8 cellular contexts compared by ENCODE assay signal in the genomic region with DNA sequence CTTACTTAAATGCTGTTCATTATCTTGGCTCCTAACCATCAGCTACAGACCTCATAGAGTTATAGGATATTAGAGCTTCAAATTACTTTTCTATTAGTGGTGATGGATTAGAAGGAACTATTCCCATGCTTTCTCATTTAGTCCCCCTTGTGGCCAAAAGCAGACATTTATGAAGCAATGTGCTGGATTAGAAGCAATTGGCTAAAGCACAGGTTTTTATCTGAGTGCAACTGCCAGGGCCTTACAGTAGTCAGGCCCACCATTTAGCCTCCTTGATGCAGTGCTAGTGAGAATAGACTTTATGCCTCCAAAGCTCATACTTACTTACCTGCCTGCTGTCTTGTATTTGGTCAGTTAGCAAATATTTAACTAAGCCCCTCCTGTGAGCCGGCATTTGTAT.
DNase-seq lines count a peak whose midpoint lies in the region; ATAC-seq, FAIRE-seq and TF ChIP-seq lines count a peak whose summit lies in the region.

No MANE protein-coding gene starts in this region.

- ATAC-seq in left lung (peak; percentile 57), GM19455 (IDR thresholded peaks at IDR 0.05; ENCODE audit: unreplicated experiment) (no peak), GM19035 (IDR thresholded peaks at IDR 0.05; ENCODE audit: unreplicated experiment) (no peak)
- ATAC-seq in activated naive CD8-positive, alpha-beta T cell treated with anti-CD3 and anti-CD28 coated beads, Interleukin-2, amount 50 U/mL, for 24 hours, result no peak

- DNase-seq in D721Med (ENCODE audit: insufficient read length, low spot score) (no peak), M059J (ENCODE audit: low read depth) (peak; percentile 27), astrocyte of the spinal cord (ENCODE audit: low read depth, low spot score) (peak; percentile 13), left lung (no peak), HTR-8/SVneo (ENCODE audit: insufficient read length, low spot score) (no peak)
- DNase-seq in activated naive CD8-positive, alpha-beta T cell treated with anti-CD3 and anti-CD28 coated beads, Interleukin-2, amount 50 U/mL, for 24 hours, result no peak

- H3K4me3 Mint-ChIP-seq in activated naive CD8-positive, alpha-beta T cell treated with anti-CD3 and anti-CD28 coated beads, Interleukin-2, amount 50 U/mL, for 24 hours, result no peak overlapping the region

- H3K4me3 ChIP-seq in astrocyte of the spinal cord (ENCODE audit: low read depth, low read length) (no peak overlapping the region), left lung (no peak overlapping the region)

- no peaks in the 10 kb centered on the region for H3K4me1 ChIP-seq in left lung

- in situ Hi-C loops in astrocyte of the spinal cord (cut with HindIII; ENCODE audit: low sequenced_read_pairs), result no loop called here

- peak; percentile 43 for TF ChIP-seq CTCF in D721Med (IDR thresholded peaks at IDR 0.05; ENCODE audit: insufficient read depth, missing control alignments)
- peak; percentile 48 for TF ChIP-seq CTCF in astrocyte of the spinal cord (IDR thresholded peaks at IDR 0.05; ENCODE audit: low read depth, low read length)
- peak; percentile 33 to 40 for TF ChIP-seq CTCF in left lung (IDR thresholded peaks at IDR 0.05)

- H3K9me3 ChIP-seq in left lung, result no peaks in the 10 kb centered on the region

- no peaks in the 10 kb centered on the region for H3K9me3 Mint-ChIP-seq in activated naive CD8-positive, alpha-beta T cell treated with anti-CD3 and anti-CD28 coated beads, Interleukin-2, amount 50 U/mL, for 24 hours

- H3K27me3 ChIP-seq in left lung, result no peaks in the 10 kb centered on the region

- H3K36me3 ChIP-seq in left lung, result no peaks in the 10 kb centered on the region

- FAIRE-seq in D721Med (lab: Jason Lieb, UNC) (peak; percentile 95), HTR-8/SVneo (lab: Jason Lieb, UNC) (no peak)

- H3K27ac Mint-ChIP-seq in activated naive CD8-positive, alpha-beta T cell treated with anti-CD3 and anti-CD28 coated beads, Interleukin-2, amount 50 U/mL, for 24 hours, result no peak overlapping the region

- no peaks in the 10 kb centered on the region for H3K4me1 Mint-ChIP-seq in activated naive CD8-positive, alpha-beta T cell treated with anti-CD3 and anti-CD28 coated beads, Interleukin-2, amount 50 U/mL, for 24 hours

- H3K27me3 Mint-ChIP-seq in activated naive CD8-positive, alpha-beta T cell treated with anti-CD3 and anti-CD28 coated beads, Interleukin-2, amount 50 U/mL, for 24 hours, result no peaks in the 10 kb centered on the region

- intact Hi-C loops in left lung (cut with DNase I), result no loop called here

- no peak overlapping the region for H3K27ac ChIP-seq in left lung

- no peaks in the 10 kb centered on the region for H3K36me3 Mint-ChIP-seq in activated naive CD8-positive, alpha-beta T cell treated with anti-CD3 and anti-CD28 coated beads, Interleukin-2, amount 50 U/mL, for 24 hours (ENCODE audit: low read depth)

Comparison
In these comparisons a context has a peak if more than half of its experiments do, and no peak if none do; other contexts are left out.
1. DNase-seq: peak in M059J (single experiment) and astrocyte of the spinal cord (single experiment); none in D721Med (single experiment), left lung (0 of 2), activated naive CD8-positive, alpha-beta T cell treated with anti-CD3 and anti-CD28 coated beads, Interleukin-2, amount 50 U/mL, for 24 hours (single experiment) and HTR-8/SVneo (single experiment).
2. Peak in every context shown above with its lines, with median percentiles within 50 percentile points of each other: CTCF ChIP-seq.